Comparison of ENCODE assay signal across 8 cellular contexts in genomic region chr17:38559025-38559879, GRCh38. TPM values are rescaled to one million over a fixed set of nuclear protein-coding genes. Genes with fewer than 3 reads are reported as not detected.
DNase-seq lines count a peak whose midpoint lies in the region; ATAC-seq and TF ChIP-seq lines count a peak whose summit lies in the region.

No MANE protein-coding gene starts in this region.

- H3K4me3 Mint-ChIP-seq in nephron, result peak overlapping the region; percentile 83 to 88 (median 85)

- peak; percentile 17 to 33 (median 22) for TF ChIP-seq CTCF in nephron (IDR thresholded peaks at IDR 0.05; ENCODE audit: unreplicated experiment in 3 of 3)

- H3K4me1 ChIP-seq in HUES64 (ENCODE audit: insufficient read depth, low read length), result peaks cover 17% of the 10 kb centered on the region
- H3K4me1 ChIP-seq in esophagus (ENCODE audit: control insufficient read depth in 2 of 2, insufficient read depth in 2 of 2, low read length in 1 of 2), result peaks cover 3 to 23% of the 10 kb centered on the region in 2 donors

- WGBS in HUES64, result 2% methylated on average over 44 of the region's 44 CpGs
- WGBS in esophagus, 2 donors, result 3% methylated on average over 33 to 44 of the region's 44 CpGs

- H3K9me3 Mint-ChIP-seq in nephron, result no peaks in the 10 kb centered on the region

- no peak overlapping the region for H3K9ac ChIP-seq in HUES64 (ENCODE audit: low read depth, low read length)

- H3K27me3 ChIP-seq in HUES64 (ENCODE audit: insufficient read depth, low read length), result peaks cover 67% of the 10 kb centered on the region
- peaks cover 3 to 32% of the 10 kb centered on the region in 2 donors for H3K27me3 ChIP-seq in esophagus (ENCODE audit: control insufficient read depth in 1 of 2, insufficient read depth in 2 of 2, low read length in 2 of 2)

- peak; percentile 78 for ATAC-seq in GM19372 (IDR thresholded peaks at IDR 0.05; ENCODE audit: low read depth, unreplicated experiment)
- ATAC-seq in stimulated activated naive CD8-positive, alpha-beta T cell treated with anti-CD3 and anti-CD28 coated beads, Interleukin-15, Interleukin-2, amounts not matched to agents 100 U/mL and 50 U/mL, for 24 hours, result peak; percentile 76

- no peaks in the 10 kb centered on the region for H3K36me3 ChIP-seq in HUES64 (ENCODE audit: insufficient read depth, low read length)
- no peaks in the 10 kb centered on the region for H3K36me3 ChIP-seq in esophagus (ENCODE audit: control insufficient read depth in 2 of 2, insufficient read depth in 2 of 2, low read length in 1 of 2)

- H3K27ac ChIP-seq in HUES64 (ENCODE audit: low read depth, low read length) (no peak overlapping the region; the same call in 1 of the 2 replicates), esophagus (ENCODE audit: low read depth in 2 of 2, low read length in 1 of 2) (peak overlapping the region; percentile 25 to 90)

- peaks cover 84% of the 10 kb centered on the region for H3K27me3 Mint-ChIP-seq in nephron (ENCODE audit: low read depth)

- H3K27ac Mint-ChIP-seq in nephron, result no peak overlapping the region

- H3K4me1 Mint-ChIP-seq in nephron, result peaks cover 18% of the 10 kb centered on the region

- DNase-seq in AG08395 (ENCODE audit: low spot score), result peak; percentile 52
- peak; percentile 82 for DNase-seq in NOMO-1 treated with DMSO at 0.1 percent for 48 hours (lab: John Stamatoyannopoulos, UW; ENCODE audit: unreplicated experiment)
- DNase-seq in activated T-cell treated with anti-CD3 and anti-CD28 coated beads for 24 hours (ENCODE audit: low read depth), result peak; percentile 85
- peak; percentile 91 for DNase-seq in stimulated activated naive CD8-positive, alpha-beta T cell treated with anti-CD3 and anti-CD28 coated beads, Interleukin-15, Interleukin-2, amounts not matched to agents 100 U/mL and 50 U/mL, for 24 hours

- H3K9me3 ChIP-seq in HUES64 (ENCODE audit: insufficient read depth, low read depth, low read length) (no peaks in the 10 kb centered on the region), esophagus (ENCODE audit: control insufficient read depth in 2 of 2, insufficient read depth in 1 of 2, low read depth in 1 of 2, low read length in 1 of 2) (peaks cover 0 to 8% of the 10 kb centered on the region in 2 donors)

- H3K4me3 ChIP-seq in HUES64 (ENCODE audit: low read length) (peak overlapping the region; percentile 53), esophagus (ENCODE audit: low read depth in 1 of 2, low read length in 2 of 2) (peak overlapping the region; percentile 33 to 52)

- H3K36me3 Mint-ChIP-seq in nephron (ENCODE audit: low read depth), result no peaks in the 10 kb centered on the region

RNA-seq across cellular contexts. Expression of gene SRCIN1, which starts 46.5 kb away (rescaled TPM):
- 3.4 TPM for polyA plus RNA-seq in HUES64 (2013, experiment 1 of 2)
- polyA plus RNA-seq in HUES64 (2013, experiment 2 of 2), result 5.0 TPM
- polyA plus RNA-seq in esophagus, result 1 to 10 TPM; 2.2 to 2.5 TPM
